In the genomic region with DNA sequence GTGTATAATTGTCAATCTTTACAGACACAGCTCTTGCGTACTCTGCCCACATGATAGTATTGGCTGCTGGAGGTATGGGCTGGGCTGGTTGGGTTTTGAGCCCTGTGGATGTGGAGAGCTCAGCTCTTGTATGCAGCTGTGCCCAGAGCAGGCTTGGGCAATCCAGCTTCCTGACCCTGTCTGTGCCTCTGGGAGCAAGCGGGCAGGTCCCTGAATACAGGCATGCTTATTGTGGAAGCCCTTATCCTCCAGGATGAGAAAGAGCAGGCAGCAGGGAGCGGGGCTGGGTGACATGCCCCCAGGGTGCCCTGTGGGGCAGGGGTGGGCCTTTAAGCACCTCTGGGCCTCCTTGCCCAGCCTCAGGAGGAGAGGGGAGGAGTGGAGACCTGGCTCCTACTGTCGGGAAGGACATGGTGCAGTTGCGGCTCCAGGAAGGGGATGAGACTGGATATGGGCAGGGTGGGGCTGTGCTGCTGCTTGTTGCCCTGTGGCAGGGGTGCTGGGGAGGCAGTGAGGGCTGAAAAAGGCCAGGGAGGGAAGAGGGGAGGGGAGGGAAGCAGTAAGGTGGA, we compare ENCODE assay signal across 8 cellular contexts. TPM values are rescaled to one million over a fixed set of nuclear protein-coding genes. Genes with fewer than 3 reads are reported as not detected.
A peak's percentile ranks its signal among the peaks of the same experiment; 100 is the strongest.
DNase-seq lines count a peak whose midpoint lies in the region; ATAC-seq, FAIRE-seq and TF ChIP-seq lines count a peak whose summit lies in the region.

No MANE protein-coding gene starts in this region.

- H3K27ac ChIP-seq in A549, result peak overlapping the region; percentile 100
- peak overlapping the region; percentile 97 for H3K27ac ChIP-seq in SJSA1
- peak overlapping the region; percentile 96 for H3K27ac ChIP-seq in endothelial cell of umbilical vein (ENCODE audit: insufficient read depth, low read depth, low read length)

- H3K4me3 Mint-ChIP-seq in natural killer cell, result peak overlapping the region; percentile 69

- no peaks in the 10 kb centered on the region for H3K9me3 Mint-ChIP-seq in natural killer cell

- BruUV-seq in endothelial cell of umbilical vein (replicated peaks; lab: Mats Ljungman, UMichigan), result no TSS peak

- H3K4me1 ChIP-seq in A549, result peaks cover 100% of the 10 kb centered on the region
- H3K4me1 ChIP-seq in SJSA1 (replicated peaks), result peaks cover 94% of the 10 kb centered on the region
- peaks cover 92% of the 10 kb centered on the region for H3K4me1 ChIP-seq in endothelial cell of umbilical vein (ENCODE audit: control insufficient read depth, extremely low read depth, insufficient read depth, low read length)

- H3K79me2 ChIP-seq in endothelial cell of umbilical vein (ENCODE audit: control insufficient read depth, insufficient read depth, low read length), result peaks cover 71% of the 10 kb centered on the region

- H2AFZ ChIP-seq in endothelial cell of umbilical vein (ENCODE audit: low read depth, low read length), result no peak overlapping the region

- H3K27me3 ChIP-seq in SJSA1 (replicated peaks), result no peaks in the 10 kb centered on the region
- H3K27me3 ChIP-seq in endothelial cell of umbilical vein (ENCODE audit: control insufficient read depth in 2 of 2, insufficient read depth in 2 of 2, low read length in 2 of 2), result no peaks in the 10 kb centered on the region

- POLR2A ChIA-PET in A549 (lab: Yijun Ruan, JAX), result interaction anchor here (0.7 to 2.1 kb wide), 8 partner anchors 24 to 97 kb away, joined by 3 to 8 read pairs (median 6); partner anchors contain the start of gene PRXL2A
- POLR2A ChIA-PET in endothelial cell of umbilical vein (lab: Charles Lee), result interaction anchor here (0.8 to 1.4 kb wide), 3 partner anchors 18 to 121 kb away, joined by 3 to 7 read pairs (median 3); no protein-coding TSS in a partner anchor

- ATAC-seq in A549, result peak; percentile 39 to 50
- no peak for ATAC-seq in natural killer cell
- no peak for ATAC-seq in GM18868 (IDR thresholded peaks at IDR 0.05; ENCODE audit: unreplicated experiment)

- peak overlapping the region; percentile 82 for H3K9ac ChIP-seq in endothelial cell of umbilical vein (replicated peaks; ENCODE audit: extremely low read depth, insufficient read depth, low read length)

- CTCF ChIA-PET in A549 (lab: Yijun Ruan, JAX), result interaction anchor here (0.8 to 21.6 kb wide), 28 partner anchors 8 to 416 kb away, joined by 3 to 928 read pairs (median 6); partner anchors contain the start of genes PRXL2A and TSPAN14
- CTCF ChIA-PET in endothelial cell of umbilical vein (lab: Charles Lee), result interaction anchor here (0.8 to 21.9 kb wide), 21 partner anchors 8 to 127 kb away, joined by 3 to 1118 read pairs (median 8); partner anchors contain the start of genes PRXL2A and TSPAN14

- H3K9me1 ChIP-seq in endothelial cell of umbilical vein (replicated peaks; ENCODE audit: control insufficient read depth, extremely low read depth, insufficient read depth, low read length), result no peaks in the 10 kb centered on the region

- no peak for TF ChIP-seq RAD21 in A549 (conservative IDR thresholded peaks at IDR 0.05 in 1 of 2, IDR thresholded peaks at IDR 0.05 in 1 of 2)

- peak overlapping the region; percentile 75 to 81 for H3K27ac Mint-ChIP-seq in natural killer cell

- H3K4me1 Mint-ChIP-seq in natural killer cell, result peaks cover 63 to 68% of the 10 kb centered on the region in 2 donors

- no peak for TF ChIP-seq CTCF in A549 (IDR thresholded peaks at IDR 0.05)
- TF ChIP-seq CTCF in endothelial cell of umbilical vein (IDR thresholded peaks at IDR 0.05; ENCODE audit: extremely low read depth in 1 of 2, insufficient read depth in 1 of 2, low read depth in 1 of 2, low read length in 2 of 2), result no peak
- no peak for TF ChIP-seq CTCF in natural killer cell (IDR thresholded peaks at IDR 0.05)

- intact Hi-C loops in endothelial cell of umbilical vein (cut with micrococcal nuclease), result loop anchor here (1.0 kb wide), 4 partner anchors 8 to 122 kb away; no protein-coding TSS in a partner anchor
- intact Hi-C loops in natural killer cell (cut with micrococcal nuclease), result loop anchor here (1.0 kb wide), 2 partner anchors 61 to 122 kb away; no protein-coding TSS in a partner anchor

- peaks cover 1% of the 10 kb centered on the region for H3K36me3 Mint-ChIP-seq in natural killer cell

- FAIRE-seq in A549 (lab: Jason Lieb, UNC) (no peak), endothelial cell of umbilical vein (lab: Jason Lieb, UNC) (peak; percentile 31)

- H4K20me1 ChIP-seq in endothelial cell of umbilical vein (replicated peaks; ENCODE audit: control insufficient read depth, extremely low read depth, insufficient read depth, low read length), result no peaks in the 10 kb centered on the region

- no peaks in the 10 kb centered on the region for H3K27me3 Mint-ChIP-seq in natural killer cell (ENCODE audit: low read depth in 2 of 2)

- H3K9me3 ChIP-seq in A549 (no peaks in the 10 kb centered on the region), SJSA1 (replicated peaks) (no peaks in the 10 kb centered on the region), endothelial cell of umbilical vein (replicated peaks; ENCODE audit: control insufficient read depth, insufficient read depth, low read length) (no peaks in the 10 kb centered on the region)

- DNase-seq in A549 (ENCODE audit: low read depth in 1 of 2, low spot score in 1 of 2), result no peak
- DNase-seq in SJSA1 (ENCODE audit: low read depth in 1 of 2, low spot score in 2 of 2), result no peak
- no peak for DNase-seq in endothelial cell of umbilical vein (ENCODE audit: low read depth, low spot score)
- no peak for DNase-seq in natural killer cell
- no peak for DNase-seq in NCI-H2081 (lab: John Stamatoyannopoulos, UW)
- no peak for DNase-seq in NCI-H82 treated with DMSO at 0.1 percent for 48 hours (lab: John Stamatoyannopoulos, UW; ENCODE audit: unreplicated experiment)
- no peak for DNase-seq in GM03348 (ENCODE audit: low spot score)

- TF ChIP-seq EP300 in A549 (IDR thresholded peaks at IDR 0.05), result no peak; a peak in 1 of 5 replicates

- 0 out of 3 replicates have a peak overlapping the region, but pooled peaks have one; percentile 2 for H3K4me3 ChIP-seq in A549
- no peak overlapping the region for H3K4me3 ChIP-seq in SJSA1
- no peak overlapping the region for H3K4me3 ChIP-seq in endothelial cell of umbilical vein (replicated peaks in 1 of 3; ENCODE audit: insufficient read depth in 1 of 3, low read depth in 1 of 3, low read length in 3 of 3)

- TF ChIP-seq POLR2A in A549 (IDR thresholded peaks at IDR 0.05; ENCODE audit: low read length), result no peak
- no peak for TF ChIP-seq POLR2A in endothelial cell of umbilical vein (IDR thresholded peaks at IDR 0.05; ENCODE audit: low read depth, low read length)

- dilution Hi-C loops in endothelial cell of umbilical vein (cut with MboI; ENCODE audit: extremely low pct_ligation_motif_present, low sequenced_read_pairs), result no loop called here

- H3K36me3 ChIP-seq in SJSA1 (peaks cover 42% of the 10 kb centered on the region), endothelial cell of umbilical vein (ENCODE audit: control insufficient read depth in 2 of 2, extremely low read depth in 1 of 2, insufficient read depth in 2 of 2, low read length in 2 of 2) (peaks cover 5 to 10% of the 10 kb centered on the region in 2 experiments)

- 45% methylated on average over 5 of the region's 5 CpGs for WGBS in A549 (ENCODE audit: missing lambda C conversion rate)

- H3K4me2 ChIP-seq in A549 (peak overlapping the region; percentile 55), endothelial cell of umbilical vein (ENCODE audit: insufficient read depth, low read length) (no peak overlapping the region)

TF ChIP-seq in endothelial cell of umbilical vein, 7 proteins besides CTCF, POLR2A, EP300 and RAD21:
- TF ChIP-seq JUN (IDR thresholded peaks at IDR 0.05; ENCODE audit: borderline replicate concordance, insufficient read depth, insufficient read length, low read depth) (no peak), MYC (IDR thresholded peaks at IDR 0.05; ENCODE audit: low read depth, low read length) (no peak), GATA2 (IDR thresholded peaks at IDR 0.05; ENCODE audit: insufficient read depth, insufficient read length, low read depth, low read length) (no peak), FOS (IDR thresholded peaks at IDR 0.05; ENCODE audit: borderline replicate concordance, insufficient read depth, low read length) (no peak)

RNA-seq across cellular contexts. Expression of gene SH2D4B, which starts 32.7 kb away (rescaled TPM):
- polyA plus RNA-seq in A549 (2011; rRNA removed) (0.01 and 0.04 TPM in 2 replicates), A549 (2017; fragmentation: RNase III; extraction: RNeasy Plus Mini Kit Qiagen cat#74134 plus additional on column Dnase treatment) (0.03 to 0.12 TPM (median 0.03 TPM) in 3 replicates), endothelial cell of umbilical vein (not detected in 2 replicates)
- polyA plus RNA-seq in A549 (2012; cell fraction: cytosol; rRNA removed), result 0.01 TPM in 1 of 2 replicates, not detected in the other
- polyA plus RNA-seq in A549 (2012; cell fraction: nucleus; rRNA removed), result 0.02 and 0.04 TPM in 2 replicates
- 0.10 and 0.25 TPM in 2 replicates for polyA minus RNA-seq in A549 (2011; rRNA and poly(A)+ RNA removed)
- total RNA-seq in SJSA1 (2014; rRNA removed; shearing (Covaris generic)), result 0.08 TPM in 1 of 2 replicates, not detected in the other
- total RNA-seq in endothelial cell of umbilical vein (not detected in 2 replicates), natural killer cell (under 1 TPM; 0.19 to 0.30 (median 0.27) TPM)
- polyA plus RNA-seq in endothelial cell of umbilical vein (2011; cell fraction: cytosol; rRNA removed), result not detected in 2 replicates
- 0.04 and 0.08 TPM in 2 replicates for polyA plus RNA-seq in endothelial cell of umbilical vein (2011; cell fraction: nucleus; rRNA removed)
- polyA plus RNA-seq in endothelial cell of umbilical vein (2012), result not detected in 2 replicates
- 0.07 TPM in 1 of 2 replicates, not detected in the other for polyA minus RNA-seq in endothelial cell of umbilical vein
- polyA minus RNA-seq in endothelial cell of umbilical vein (2011; cell fraction: cytosol; rRNA and poly(A)+ RNA removed), result not detected
- 0.14 TPM in 2 replicates for polyA minus RNA-seq in endothelial cell of umbilical vein (2011; cell fraction: nucleus; rRNA and poly(A)+ RNA removed)

RNA-seq across cellular contexts. Expression of gene TSPAN14, which starts 50.9 kb away (rescaled TPM):
- polyA plus RNA-seq in A549 (2011; rRNA removed) (87.0 and 97.1 TPM in 2 replicates), A549 (2017; fragmentation: RNase III; extraction: RNeasy Plus Mini Kit Qiagen cat#74134 plus additional on column Dnase treatment) (101 to 124 TPM (median 121 TPM) in 3 replicates), endothelial cell of umbilical vein (210 and 211 TPM in 2 replicates)
- 119 and 152 TPM in 2 replicates for polyA plus RNA-seq in A549 (2012; cell fraction: cytosol; rRNA removed)
- 147 and 164 TPM in 2 replicates for polyA plus RNA-seq in A549 (2012; cell fraction: nucleus; rRNA removed)
- 68.4 and 91.9 TPM in 2 replicates for polyA minus RNA-seq in A549 (2011; rRNA and poly(A)+ RNA removed)
- total RNA-seq in SJSA1 (2014; rRNA removed; shearing (Covaris generic)), result 60.8 and 65.8 TPM in 2 replicates
- total RNA-seq in endothelial cell of umbilical vein (237 and 242 TPM in 2 replicates), natural killer cell (100 to 1,000 TPM; 126 to 180 (median 173) TPM)
- 175 and 189 TPM in 2 replicates for polyA plus RNA-seq in endothelial cell of umbilical vein (2011; cell fraction: cytosol; rRNA removed)
- polyA plus RNA-seq in endothelial cell of umbilical vein (2011; cell fraction: nucleus; rRNA removed), result 188 and 193 TPM in 2 replicates
- 199 and 207 TPM in 2 replicates for polyA plus RNA-seq in endothelial cell of umbilical vein (2012)
- 175 and 203 TPM in 2 replicates for polyA minus RNA-seq in endothelial cell of umbilical vein
- polyA minus RNA-seq in endothelial cell of umbilical vein (2011; cell fraction: cytosol; rRNA and poly(A)+ RNA removed), result 8.0 TPM
- 82.2 and 84.2 TPM in 2 replicates for polyA minus RNA-seq in endothelial cell of umbilical vein (2011; cell fraction: nucleus; rRNA and poly(A)+ RNA removed)

Comparison
In these comparisons a context has a peak if more than half of its experiments do, and no peak if none do; other contexts are left out.
1. ATAC-seq: peak in A549 (2 of 2); none in natural killer cell (0 of 3) and GM18868 (single experiment).
2. Peak in every context shown above with its lines, with median percentiles within 50 percentile points of each other: H3K27ac ChIP-seq.